In the genomic region with DNA sequence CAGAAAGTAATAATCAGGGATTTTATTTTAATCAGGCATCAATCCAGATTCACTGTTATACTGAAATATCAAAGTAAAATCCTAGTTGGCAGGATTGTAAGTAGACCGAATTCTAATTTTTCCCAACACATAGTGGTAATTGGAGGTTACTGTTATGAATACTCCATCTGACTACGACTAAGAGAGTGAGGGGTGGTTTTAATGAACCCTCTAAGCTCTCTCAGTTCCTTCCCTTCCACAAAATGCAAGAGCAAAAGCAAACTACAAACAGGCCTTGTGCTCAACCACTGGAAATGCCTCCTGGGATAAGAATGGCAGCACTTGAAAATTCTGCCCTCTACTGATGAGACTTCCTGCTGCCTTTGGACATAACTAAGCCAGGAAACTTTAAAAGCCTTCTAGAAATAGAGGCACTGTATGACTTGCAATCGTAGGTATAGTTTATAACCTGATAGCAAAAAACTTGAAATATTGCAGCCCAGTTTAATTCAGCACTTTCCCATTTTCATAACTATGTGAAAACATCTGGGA, we compare ENCODE assay signal across 8 cellular contexts.
A peak's percentile ranks its signal among the peaks of the same experiment; 100 is the strongest.
DNase-seq lines count a peak whose midpoint lies in the region; ATAC-seq and TF ChIP-seq lines count a peak whose summit lies in the region.

No MANE protein-coding gene starts in this region.

- H3K4me2 ChIP-seq in GM23338 = no peak overlapping the region

- H3K27me3 Mint-ChIP-seq in GM23338 (ENCODE audit: insufficient read depth, low read depth, poor library complexity) = peaks cover 1% of the 10 kb centered on the region

- H3K36me3 Mint-ChIP-seq in GM23338 (ENCODE audit: low read depth) = no peaks in the 10 kb centered on the region

- DNase-seq in AG09319 (ENCODE audit: extremely low read depth, low read depth) (peak; percentile 11), GM23338 (ENCODE audit: low spot score) (peak; percentile 76), iPS DF 19.7 (ENCODE audit: low read depth, low spot score) (peak; percentile 35), NCI-H510A treated with DMSO at 0.1 percent for 48 hours (lab: John Stamatoyannopoulos, UW) (no peak), mucosa of gallbladder (ENCODE audit: low spot score) (no peak), KG1 (lab: John Stamatoyannopoulos, UW) (no peak), UCSD-AML1 (lab: John Stamatoyannopoulos, UW; ENCODE audit: unreplicated experiment) (no peak)

- H3K4me1 ChIP-seq in GM23338 (ENCODE audit: insufficient read depth) = no peaks in the 10 kb centered on the region

- no peaks in the 10 kb centered on the region for H3F3A ChIP-seq in GM23338 (replicated peaks; ENCODE audit: low read depth)

- no peaks in the 10 kb centered on the region for H3K27me3 ChIP-seq in GM23338 (ENCODE audit: insufficient read depth)

- H3K27ac Mint-ChIP-seq in GM23338 = peak overlapping the region; percentile 39; the same call in 1 of the 2 replicates

- peak; percentile 79 for ATAC-seq in GM23338
- peak; percentile 42; the same call in 2 of the 3 replicates for ATAC-seq in SK-N-SH treated with all-trans-retinoic acid at 6 μM for 48 hours

- no peak overlapping the region for H3K4me3 ChIP-seq in GM23338

- H3K9me3 Mint-ChIP-seq in GM23338 = no peaks in the 10 kb centered on the region

- peak; percentile 47 for TF ChIP-seq CTCF in AG09319 (IDR thresholded peaks at IDR 0.05; ENCODE audit: low read depth, low read length)
- TF ChIP-seq CTCF in GM23338 (conservative IDR thresholded peaks at IDR 0.05; ENCODE audit: low read depth in 2 of 2) = peak; percentile 63 to 71

- no peaks in the 10 kb centered on the region for H3K36me3 ChIP-seq in GM23338 (ENCODE audit: insufficient read depth)

- no peaks in the 10 kb centered on the region for H4K20me1 ChIP-seq in GM23338 (replicated peaks; ENCODE audit: insufficient read depth)

- no peaks in the 10 kb centered on the region for H3K4me1 Mint-ChIP-seq in GM23338

- no peaks in the 10 kb centered on the region for H3K9me2 ChIP-seq in GM23338 (ENCODE audit: insufficient read depth)

- H2AFZ ChIP-seq in GM23338 = no peak overlapping the region; the same call in 1 of the 2 replicates

- no peak overlapping the region for H3K27ac ChIP-seq in GM23338 (ENCODE audit: low read depth)

- H3K4me3 Mint-ChIP-seq in GM23338 = no peak overlapping the region

- no peaks in the 10 kb centered on the region for H3K79me2 ChIP-seq in GM23338 (replicated peaks; ENCODE audit: insufficient read depth)

TF ChIP-seq in GM23338, 12 proteins besides CTCF, POLR2A, EP300 and RAD21 (continues in another document):
- TF ChIP-seq EZH2phosphoT487 (IDR thresholded peaks at IDR 0.05; ENCODE audit: unreplicated experiment) (no peak), NANOG (IDR thresholded peaks at IDR 0.05; ENCODE audit: borderline replicate concordance) (no peak), STAT1 (IDR thresholded peaks at IDR 0.05; ENCODE audit: unreplicated experiment) (no peak), POLR2AphosphoS5 (IDR thresholded peaks at IDR 0.05; ENCODE audit: low read depth) (no peak), EZH2 (IDR thresholded peaks at IDR 0.05; ENCODE audit: low read depth, unreplicated experiment) (no peak), ZNF114 (CRISPR knock-in tag; IDR thresholded peaks at IDR 0.05) (no peak), JUNB (IDR thresholded peaks at IDR 0.05; ENCODE audit: unreplicated experiment) (no peak), CREB1 (CRISPR knock-in tag; IDR thresholded peaks at IDR 0.05; ENCODE audit: low read depth) (no peak), ZNF331 (CRISPR knock-in tag; IDR thresholded peaks at IDR 0.05; ENCODE audit: low read depth) (no peak)
- TF ChIP-seq, protein P1, sequence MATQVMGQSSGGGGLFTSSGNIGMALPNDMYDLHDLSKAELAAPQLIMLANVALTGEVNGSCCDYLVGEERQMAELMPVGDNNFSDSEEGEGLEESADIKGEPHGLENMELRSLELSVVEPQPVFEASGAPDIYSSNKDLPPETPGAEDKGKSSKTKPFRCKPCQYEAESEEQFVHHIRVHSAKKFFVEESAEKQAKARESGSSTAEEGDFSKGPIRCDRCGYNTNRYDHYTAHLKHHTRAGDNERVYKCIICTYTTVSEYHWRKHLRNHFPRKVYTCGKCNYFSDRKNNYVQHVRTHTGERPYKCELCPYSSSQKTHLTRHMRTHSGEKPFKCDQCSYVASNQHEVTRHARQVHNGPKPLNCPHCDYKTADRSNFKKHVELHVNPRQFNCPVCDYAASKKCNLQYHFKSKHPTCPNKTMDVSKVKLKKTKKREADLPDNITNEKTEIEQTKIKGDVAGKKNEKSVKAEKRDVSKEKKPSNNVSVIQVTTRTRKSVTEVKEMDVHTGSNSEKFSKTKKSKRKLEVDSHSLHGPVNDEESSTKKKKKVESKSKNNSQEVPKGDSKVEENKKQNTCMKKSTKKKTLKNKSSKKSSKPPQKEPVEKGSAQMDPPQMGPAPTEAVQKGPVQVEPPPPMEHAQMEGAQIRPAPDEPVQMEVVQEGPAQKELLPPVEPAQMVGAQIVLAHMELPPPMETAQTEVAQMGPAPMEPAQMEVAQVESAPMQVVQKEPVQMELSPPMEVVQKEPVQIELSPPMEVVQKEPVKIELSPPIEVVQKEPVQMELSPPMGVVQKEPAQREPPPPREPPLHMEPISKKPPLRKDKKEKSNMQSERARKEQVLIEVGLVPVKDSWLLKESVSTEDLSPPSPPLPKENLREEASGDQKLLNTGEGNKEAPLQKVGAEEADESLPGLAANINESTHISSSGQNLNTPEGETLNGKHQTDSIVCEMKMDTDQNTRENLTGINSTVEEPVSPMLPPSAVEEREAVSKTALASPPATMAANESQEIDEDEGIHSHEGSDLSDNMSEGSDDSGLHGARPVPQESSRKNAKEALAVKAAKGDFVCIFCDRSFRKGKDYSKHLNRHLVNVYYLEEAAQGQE (IDR thresholded peaks at IDR 0.05; ENCODE audit: unreplicated experiment) = no peak

TF ChIP-seq in SK-N-SH treated with all-trans-retinoic acid at 6 μM for 48 hours, 23 proteins besides CTCF, POLR2A, EP300 and RAD21:
- TF ChIP-seq SNAI2 (CRISPR knock-in tag; IDR thresholded peaks at IDR 0.05) = no peak
- no peak for TF ChIP-seq TOX (CRISPR knock-in tag; IDR thresholded peaks at IDR 0.05; ENCODE audit: borderline replicate concordance)
- TF ChIP-seq, protein P2, sequence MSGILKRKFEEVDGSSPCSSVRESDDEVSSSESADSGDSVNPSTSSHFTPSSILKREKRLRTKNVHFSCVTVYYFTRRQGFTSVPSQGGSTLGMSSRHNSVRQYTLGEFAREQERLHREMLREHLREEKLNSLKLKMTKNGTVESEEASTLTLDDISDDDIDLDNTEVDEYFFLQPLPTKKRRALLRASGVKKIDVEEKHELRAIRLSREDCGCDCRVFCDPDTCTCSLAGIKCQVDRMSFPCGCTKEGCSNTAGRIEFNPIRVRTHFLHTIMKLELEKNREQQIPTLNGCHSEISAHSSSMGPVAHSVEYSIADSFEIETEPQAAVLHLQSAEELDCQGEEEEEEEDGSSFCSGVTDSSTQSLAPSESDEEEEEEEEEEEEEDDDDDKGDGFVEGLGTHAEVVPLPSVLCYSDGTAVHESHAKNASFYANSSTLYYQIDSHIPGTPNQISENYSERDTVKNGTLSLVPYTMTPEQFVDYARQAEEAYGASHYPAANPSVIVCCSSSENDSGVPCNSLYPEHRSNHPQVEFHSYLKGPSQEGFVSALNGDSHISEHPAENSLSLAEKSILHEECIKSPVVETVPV (CRISPR knock-in tag; IDR thresholded peaks at IDR 0.05) = no peak
TF ChIP-seq in SK-N-SH treated with all-trans-retinoic acid at 6 μM for 48 hours: peak in this region for 0.

Comparison
In these comparisons a context has a peak if more than half of its experiments do, and no peak if none do; other contexts are left out.
1. DNase-seq: peak in AG09319 (single experiment), GM23338 (single experiment) and iPS DF 19.7 (single experiment); none in NCI-H510A treated with DMSO at 0.1 percent for 48 hours (single experiment), mucosa of gallbladder (single experiment), KG1 (single experiment) and UCSD-AML1 (single experiment).